In genomic region chr12:118685983-118686607, GRCh38 we compare ENCODE assay signal across 21 cellular contexts.
"Had no signal": no experiment of that assay in that cellular context is flagged by ENCODE, and none has a peak within 500 bp of the region (broad histone marks: within the 10 kb centered on the region; RNA-seq: fewer than 3 reads in every experiment).

No MANE protein-coding gene starts in this region.

- H3K9me3 ChIP-seq: upper lobe of right lung had no signal

- H3K4me3 ChIP-seq: upper lobe of right lung had no signal

- H3K27ac Mint-ChIP-seq: activated naive CD4-positive, alpha-beta T cell treated with anti-CD3 and anti-CD28 coated beads, Interleukin-2, amount 50 U/mL, for 72 hours; activated T-cell treated with anti-CD3 and anti-CD28 coated beads, Interleukin-2, amount 50 U/mL, for 24 hours; activated T-helper 17 cell treated with anti-CD3 and anti-CD28 coated beads, Interleukin-2, amount 50 U/mL, for 72 hours; brain; dendritic cell treated with granulocyte-macrophage colony-stimulating factor and Interleukin-4, amounts not matched to agents 40 ng/mL and 50 ng/mL, for 4 days; memory B cell; naive B cell; T-cell; T-helper 2 cell treated with Interferon-gamma antibody and Interleukin-4, amounts not matched to agents 5 μg/mL and 100 μg/mL, for 36 hours; WTC11 had no signal

- H3K27me3 ChIP-seq: foreskin keratinocyte, upper lobe of right lung had no signal

- H3K27me3 Mint-ChIP-seq: dendritic cell treated with granulocyte-macrophage colony-stimulating factor and Interleukin-4, amounts not matched to agents 40 ng/mL and 50 ng/mL, for 4 days; memory B cell had no signal

- H3K36me3 Mint-ChIP-seq: brain, T-cell had no signal

- H3K36me3 ChIP-seq: upper lobe of right lung had no signal

- H3K27ac ChIP-seq: foreskin keratinocyte, upper lobe of right lung had no signal

- H3K4me1 Mint-ChIP-seq: activated T-helper 17 cell treated with anti-CD3 and anti-CD28 coated beads, Interleukin-2, amount 50 U/mL, for 72 hours; T-cell had no signal

- ATAC-seq: activated naive CD4-positive, alpha-beta T cell treated with anti-CD3 and anti-CD28 coated beads, Interleukin-2, amount 50 U/mL, for 72 hours; activated T-helper 17 cell treated with anti-CD3 and anti-CD28 coated beads, Interleukin-2, amount 50 U/mL, for 72 hours; foreskin keratinocyte; stimulated activated naive CD8-positive, alpha-beta T cell treated with anti-CD3 and anti-CD28 coated beads, Interleukin-15, Interleukin-2, amounts not matched to agents 100 U/mL and 50 U/mL, for 24 hours; T-cell; upper lobe of right lung; WTC11 had no signal

- H3K4me1 ChIP-seq: foreskin keratinocyte, upper lobe of right lung had no signal

- H3K9me3 Mint-ChIP-seq: T-helper 2 cell treated with Interferon-gamma antibody and Interleukin-4, amounts not matched to agents 5 μg/mL and 100 μg/mL, for 36 hours had no signal

- DNase-seq: activated CD8-positive, alpha-beta memory T cell treated with anti-CD3 and anti-CD28 coated beads for 24 hours; activated CD8-positive, alpha-beta memory T cell treated with anti-CD3 and anti-CD28 coated beads, Interleukin-2, amount 50 U/mL, for 4 hours; activated T-cell treated with anti-CD3 and anti-CD28 coated beads, Interleukin-2, amount 50 U/mL, for 24 hours; aorta; effector CD4-positive, alpha-beta T cell; erythroblast; foreskin keratinocyte; naive B cell; occipital lobe; stimulated activated CD4-positive, alpha-beta T cell treated with anti-CD3 and anti-CD28 coated beads, Interleukin-4, amount 100 ng/mL, for 4 hours; stimulated activated naive CD8-positive, alpha-beta T cell treated with anti-CD3 and anti-CD28 coated beads, Interleukin-15, Interleukin-2, amounts not matched to agents 100 U/mL and 50 U/mL, for 24 hours; T-cell; upper lobe of right lung had no signal

- H3K4me3 Mint-ChIP-seq: activated T-cell treated with anti-CD3 and anti-CD28 coated beads, Interleukin-2, amount 50 U/mL, for 24 hours; activated T-helper 17 cell treated with anti-CD3 and anti-CD28 coated beads, Interleukin-2, amount 50 U/mL, for 72 hours; brain; dendritic cell treated with granulocyte-macrophage colony-stimulating factor and Interleukin-4, amounts not matched to agents 40 ng/mL and 50 ng/mL, for 4 days; memory B cell; naive B cell; neural crest cell; T-cell; T-helper 2 cell treated with Interferon-gamma antibody and Interleukin-4, amounts not matched to agents 5 μg/mL and 100 μg/mL, for 36 hours; WTC11 had no signal
